In genomic region chr17:19063326-19063956, GRCh38 we compare ENCODE assay signal across 8 cellular contexts. TPM values are rescaled to one million over a fixed set of nuclear protein-coding genes. Genes with fewer than 3 reads are reported as not detected.
DNase-seq lines count a peak whose midpoint lies in the region; ATAC-seq and TF ChIP-seq lines count a peak whose summit lies in the region.
"Not testable (repeated sequence)": the region's sequence is repeated elsewhere in the genome, so short reads cannot be mapped to it uniquely, and the experiment has no call there.

No MANE protein-coding gene starts in this region.

- H3K27me3 ChIP-seq in CD4-positive, alpha-beta T cell (ENCODE audit: control insufficient read depth, insufficient read depth, low read length); Panc1 (ENCODE audit: control insufficient read depth, insufficient read depth, low read length); body of pancreas; hepatocyte; prostate gland (replicated peaks; ENCODE audit: insufficient read depth): not testable (repeated sequence)

- peak; percentile 22 for ATAC-seq in CD4-positive, alpha-beta T cell (ENCODE audit: poor library complexity)
- ATAC-seq in GM21717 (IDR thresholded peaks at IDR 0.05; ENCODE audit: unreplicated experiment), result peak; percentile 6
- ATAC-seq in Panc1, result peak; percentile 76
- peak; percentile 31 for ATAC-seq in body of pancreas

- H3K36me3 ChIP-seq in Panc1 (ENCODE audit: control insufficient read depth, insufficient read depth, low read length); body of pancreas (replicated peaks in 1 of 2; ENCODE audit: insufficient read depth in 1 of 2, low read depth in 2 of 2); hepatocyte (replicated peaks; ENCODE audit: insufficient read depth, low read depth); prostate gland: not testable (repeated sequence)

- H3K27ac Mint-ChIP-seq in CD4-positive, alpha-beta T cell, result peak overlapping the region; percentile 83

- not testable (repeated sequence) for H3K9me2 ChIP-seq in hepatocyte (replicated peaks; ENCODE audit: insufficient read depth)

- peak overlapping the region; percentile 72 for H3K4me3 Mint-ChIP-seq in CD4-positive, alpha-beta T cell

- intact Hi-C loops in CD4-positive, alpha-beta T cell (cut with DNase I, micrococcal nuclease); Panc1 (cut with micrococcal nuclease; ENCODE audit: unreplicated experiment); body of pancreas (cut with DNase I); prostate gland (cut with DNase I): not testable (repeated sequence)

- TF ChIP-seq POLR2A in body of pancreas (IDR thresholded peaks at IDR 0.05) (peak; percentile 69 to 99 (median 98)), prostate gland (IDR thresholded peaks at IDR 0.05) (peak; percentile 24)

- H3K4me2 ChIP-seq in hepatocyte, result peak overlapping the region; percentile 65

- not testable (repeated sequence) for H3K4me1 Mint-ChIP-seq in CD4-positive, alpha-beta T cell (ENCODE audit: low read depth)

- H3K36me3 Mint-ChIP-seq in CD4-positive, alpha-beta T cell (ENCODE audit: low read depth), result not testable (repeated sequence)

- not testable (repeated sequence) for H3K79me2 ChIP-seq in hepatocyte

- 0% methylated on average over 33 of the region's 44 CpGs; no CpG with 5 or more reads in 1 of the 2 donors for WGBS in body of pancreas, 2 donors
- WGBS in hepatocyte (ENCODE audit: low lambda C conversion rate, missing lambda C conversion rate), result under 1% methylated on average over 34 of the region's 44 CpGs
- under 1% methylated on average over 39 of the region's 44 CpGs for WGBS in prostate gland

- not testable (repeated sequence) for H2AFZ ChIP-seq in hepatocyte

- in situ Hi-C loops in Panc1 (cut with HindIII; ENCODE audit: low pct_unique_long_range_greater_than_20kb, low sequenced_read_pairs), result not testable (repeated sequence)

- not testable (repeated sequence) for H3K9me3 Mint-ChIP-seq in CD4-positive, alpha-beta T cell

- not testable (repeated sequence) for TF ChIP-seq CTCF in CD4-positive, alpha-beta T cell (IDR thresholded peaks at IDR 0.05); Panc1 (IDR thresholded peaks at IDR 0.05); body of pancreas (IDR thresholded peaks at IDR 0.05); hepatocyte (IDR thresholded peaks at IDR 0.05; ENCODE audit: poor library complexity); prostate gland (IDR thresholded peaks at IDR 0.05)

- not testable (repeated sequence) for H3K27ac ChIP-seq in CD4-positive, alpha-beta T cell (ENCODE audit: low read depth, low read length); Panc1 (ENCODE audit: low read length)
- H3K27ac ChIP-seq in body of pancreas (peak overlapping the region in 1 of 4 donors; percentile 79), hepatocyte (peak overlapping the region; percentile 81), prostate gland (peak overlapping the region; percentile 30 to 88)

- H3K4me3 ChIP-seq in Panc1 (ENCODE audit: low read depth in 2 of 2, low read length in 2 of 2); body of pancreas; hepatocyte; prostate gland: not testable (repeated sequence)

- H3K9me3 ChIP-seq in CD4-positive, alpha-beta T cell (ENCODE audit: control insufficient read depth, low read length); Panc1 (ENCODE audit: control insufficient read depth, insufficient read depth, low read depth, low read length); body of pancreas; hepatocyte (ENCODE audit: low read depth); prostate gland: not testable (repeated sequence)

- POLR2A ChIA-PET in CD4-positive, alpha-beta T cell (lab: Charles Lee); Panc1 (lab: Charles Lee): not testable (repeated sequence)

- CTCF ChIA-PET in CD4-positive, alpha-beta T cell (lab: Charles Lee); Panc1 (lab: Charles Lee): not testable (repeated sequence)

- peak; percentile 29 to 80 (median 64) for DNase-seq in CD4-positive, alpha-beta T cell
- DNase-seq in Panc1 (ENCODE audit: low read depth, low spot score); hepatocyte (ENCODE audit: low spot score): not testable (repeated sequence)
- peak; percentile 59 to 78 (median 62) for DNase-seq in activated CD8-positive, alpha-beta memory T cell treated with anti-CD3 and anti-CD28 coated beads for 48 hours (ENCODE audit: low read depth in 2 of 3, low spot score in 2 of 3)
- DNase-seq in body of pancreas (peak; percentile 65 to 94 (median 70)), prostate gland (ENCODE audit: low spot score) (peak; percentile 74)
- peak; percentile 51 to 52 for DNase-seq in stimulated activated CD8-positive, alpha-beta memory T cell treated with anti-CD3 and anti-CD28 coated beads, Interleukin-4, amount 100 ng/mL, for 4 hours (ENCODE audit: low read depth in 2 of 2, low spot score in 1 of 2)

- BruUV-seq in Panc1 (replicated peaks; lab: Mats Ljungman, UMichigan), result TSS peak; percentile 100

- H3K4me1 ChIP-seq in Panc1 (ENCODE audit: control insufficient read depth, insufficient read depth, low read length); body of pancreas; hepatocyte (ENCODE audit: insufficient read depth); prostate gland (replicated peaks): not testable (repeated sequence)

- H4K20me1 ChIP-seq in hepatocyte (ENCODE audit: insufficient read depth, poor library complexity, severe bottlenecking), result not testable (repeated sequence)

- not testable (repeated sequence) for H3K27me3 Mint-ChIP-seq in CD4-positive, alpha-beta T cell

RNA-seq across cellular contexts. Expression of gene GRAP, which starts 16.7 kb away (rescaled TPM):
- 10 to 100 TPM; 20.1 to 20.4 TPM for total RNA-seq in CD4-positive, alpha-beta T cell
- total RNA-seq in Panc1 (2021; ENCODE audit: unreplicated experiment), result 0.21 TPM
- polyA plus RNA-seq in Panc1 (2012; ENCODE audit: insufficient read length), result not detected
- total RNA-seq in body of pancreas, result 1 to 10 TPM in 1 of 2 donors, under 1 TPM in 1; 0.33 to 1.8 TPM
- total RNA-seq in hepatocyte, result 1.3 TPM in 1 of 2 replicates, not detected in the other
- polyA plus RNA-seq in hepatocyte, result 0.54 and 0.81 TPM in 2 replicates
- total RNA-seq in prostate gland, result 10 to 100 TPM in 1 of 2 donors, under 1 TPM in 1; 0.27 to 11.1 TPM

RNA-seq across cellular contexts. Expression of gene FAM83G, which starts 58.9 kb away (rescaled TPM):
- 1 to 10 TPM; 2.9 to 3.0 TPM for total RNA-seq in CD4-positive, alpha-beta T cell
- total RNA-seq in Panc1 (2021; ENCODE audit: unreplicated experiment) (17.3 TPM), body of pancreas (10 to 100 TPM; 11.4 to 16.5 TPM), hepatocyte (19.3 and 25.4 TPM in 2 replicates), prostate gland (1 to 10 TPM; 7.3 to 9.5 TPM)
- 15.6 TPM for polyA plus RNA-seq in Panc1 (2012; ENCODE audit: insufficient read length)
- polyA plus RNA-seq in hepatocyte, result 13.9 and 14.7 TPM in 2 replicates

Comparison
In these comparisons a context has a peak if more than half of its experiments do, and no peak if none do; other contexts are left out.
1. ATAC-seq: peak in every context shown above with its lines; median percentile 76 in Panc1; 31 in body of pancreas; 22 in CD4-positive, alpha-beta T cell; 6 in GM21717.